ENCODE assay signal across 1 cellular context in the genomic region with DNA sequence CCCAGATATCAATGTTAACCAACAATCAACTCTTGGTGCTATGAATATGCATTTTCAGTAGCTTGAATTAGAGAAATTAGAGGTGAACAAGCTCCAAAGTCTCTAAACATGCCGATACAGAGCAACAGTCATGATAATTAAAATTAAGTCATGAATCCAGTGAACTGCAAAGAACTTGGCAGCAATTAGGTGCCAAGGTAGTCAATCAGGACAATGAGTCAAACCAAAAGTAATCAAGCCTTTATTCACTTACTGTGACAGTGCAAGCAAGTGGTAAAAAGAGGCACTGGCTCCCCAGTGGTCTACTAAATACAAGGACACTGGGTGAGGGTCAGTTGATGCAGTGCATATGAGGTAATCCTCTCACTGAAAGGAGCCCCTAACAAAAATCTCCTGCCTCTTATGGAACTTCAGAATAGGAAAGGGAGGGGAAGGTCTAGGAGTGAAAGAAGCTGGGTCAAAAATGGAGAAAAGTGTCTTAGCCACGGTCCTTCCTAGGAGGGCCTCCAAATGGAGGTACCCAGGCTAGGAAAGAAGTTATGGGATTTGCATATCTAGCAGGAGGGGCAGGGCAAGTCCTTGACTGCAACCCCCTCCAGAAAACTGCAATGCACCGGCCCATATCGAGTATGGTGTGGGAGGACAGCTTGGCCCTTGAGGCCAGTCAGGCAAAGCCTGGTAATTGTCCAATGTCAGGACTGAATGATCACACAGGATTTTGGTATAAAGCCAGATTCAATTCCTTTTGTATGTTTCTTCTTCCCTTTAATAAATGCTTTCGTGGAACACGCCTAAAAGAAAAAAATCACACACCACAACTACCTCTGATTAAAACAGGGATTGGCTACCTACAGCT.
TF ChIP-seq lines count a peak whose summit lies in the region.

No MANE protein-coding gene starts in this region.

TF ChIP-seq in SK-N-SH treated with all-trans-retinoic acid at 6 μM for 48 hours, 23 proteins besides CTCF, POLR2A, EP300 and RAD21 (continued from another document):
- TF ChIP-seq, protein P1, sequence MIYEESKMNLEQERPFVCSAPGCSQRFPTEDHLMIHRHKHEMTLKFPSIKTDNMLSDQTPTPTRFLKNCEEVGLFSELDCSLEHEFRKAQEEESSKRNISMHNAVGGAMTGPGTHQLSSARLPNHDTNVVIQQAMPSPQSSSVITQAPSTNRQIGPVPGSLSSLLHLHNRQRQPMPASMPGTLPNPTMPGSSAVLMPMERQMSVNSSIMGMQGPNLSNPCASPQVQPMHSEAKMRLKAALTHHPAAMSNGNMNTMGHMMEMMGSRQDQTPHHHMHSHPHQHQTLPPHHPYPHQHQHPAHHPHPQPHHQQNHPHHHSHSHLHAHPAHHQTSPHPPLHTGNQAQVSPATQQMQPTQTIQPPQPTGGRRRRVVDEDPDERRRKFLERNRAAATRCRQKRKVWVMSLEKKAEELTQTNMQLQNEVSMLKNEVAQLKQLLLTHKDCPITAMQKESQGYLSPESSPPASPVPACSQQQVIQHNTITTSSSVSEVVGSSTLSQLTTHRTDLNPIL (CRISPR knock-in tag; IDR thresholded peaks at IDR 0.05; ENCODE audit: low read depth) = no peak
- TF ChIP-seq, protein P2, sequence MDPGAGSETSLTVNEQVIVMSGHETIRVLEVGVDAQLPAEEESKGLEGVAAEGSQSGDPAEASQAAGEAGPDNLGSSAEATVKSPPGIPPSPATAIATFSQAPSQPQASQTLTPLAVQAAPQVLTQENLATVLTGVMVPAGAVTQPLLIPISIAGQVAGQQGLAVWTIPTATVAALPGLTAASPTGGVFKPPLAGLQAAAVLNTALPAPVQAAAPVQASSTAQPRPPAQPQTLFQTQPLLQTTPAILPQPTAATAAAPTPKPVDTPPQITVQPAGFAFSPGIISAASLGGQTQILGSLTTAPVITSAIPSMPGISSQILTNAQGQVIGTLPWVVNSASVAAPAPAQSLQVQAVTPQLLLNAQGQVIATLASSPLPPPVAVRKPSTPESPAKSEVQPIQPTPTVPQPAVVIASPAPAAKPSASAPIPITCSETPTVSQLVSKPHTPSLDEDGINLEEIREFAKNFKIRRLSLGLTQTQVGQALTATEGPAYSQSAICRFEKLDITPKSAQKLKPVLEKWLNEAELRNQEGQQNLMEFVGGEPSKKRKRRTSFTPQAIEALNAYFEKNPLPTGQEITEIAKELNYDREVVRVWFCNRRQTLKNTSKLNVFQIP (CRISPR knock-in tag; IDR thresholded peaks at IDR 0.05; ENCODE audit: borderline replicate concordance, low read depth) = no peak
- TF ChIP-seq ZFP3 (CRISPR knock-in tag; IDR thresholded peaks at IDR 0.05) = no peak
- TF ChIP-seq ZNF565 (CRISPR knock-in tag; conservative IDR thresholded peaks at IDR 0.05; ENCODE audit: low read depth) = no peak
- TF ChIP-seq ESRRG (CRISPR knock-in tag; IDR thresholded peaks at IDR 0.05) = no peak
- no peak for TF ChIP-seq ZNF8 (CRISPR knock-in tag; IDR thresholded peaks at IDR 0.05)
- TF ChIP-seq BACH2 (CRISPR knock-in tag; IDR thresholded peaks at IDR 0.05; ENCODE audit: borderline replicate concordance) = no peak
- TF ChIP-seq SNAI2 (CRISPR knock-in tag; IDR thresholded peaks at IDR 0.05) = no peak
- TF ChIP-seq RARB (CRISPR knock-in tag; IDR thresholded peaks at IDR 0.05) = no peak
- TF ChIP-seq OSR1 (CRISPR knock-in tag; IDR thresholded peaks at IDR 0.05) = no peak
- no peak for TF ChIP-seq GLIS3 (CRISPR knock-in tag; IDR thresholded peaks at IDR 0.05)
- no peak for TF ChIP-seq PPARA (CRISPR knock-in tag; IDR thresholded peaks at IDR 0.05; ENCODE audit: borderline replicate concordance)
- TF ChIP-seq, protein P3, sequence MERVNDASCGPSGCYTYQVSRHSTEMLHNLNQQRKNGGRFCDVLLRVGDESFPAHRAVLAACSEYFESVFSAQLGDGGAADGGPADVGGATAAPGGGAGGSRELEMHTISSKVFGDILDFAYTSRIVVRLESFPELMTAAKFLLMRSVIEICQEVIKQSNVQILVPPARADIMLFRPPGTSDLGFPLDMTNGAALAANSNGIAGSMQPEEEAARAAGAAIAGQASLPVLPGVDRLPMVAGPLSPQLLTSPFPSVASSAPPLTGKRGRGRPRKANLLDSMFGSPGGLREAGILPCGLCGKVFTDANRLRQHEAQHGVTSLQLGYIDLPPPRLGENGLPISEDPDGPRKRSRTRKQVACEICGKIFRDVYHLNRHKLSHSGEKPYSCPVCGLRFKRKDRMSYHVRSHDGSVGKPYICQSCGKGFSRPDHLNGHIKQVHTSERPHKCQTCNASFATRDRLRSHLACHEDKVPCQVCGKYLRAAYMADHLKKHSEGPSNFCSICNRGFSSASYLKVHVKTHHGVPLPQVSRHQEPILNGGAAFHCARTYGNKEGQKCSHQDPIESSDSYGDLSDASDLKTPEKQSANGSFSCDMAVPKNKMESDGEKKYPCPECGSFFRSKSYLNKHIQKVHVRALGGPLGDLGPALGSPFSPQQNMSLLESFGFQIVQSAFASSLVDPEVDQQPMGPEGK (CRISPR knock-in tag; IDR thresholded peaks at IDR 0.05; ENCODE audit: borderline replicate concordance) = no peak
- no peak for TF ChIP-seq ISL1 (CRISPR knock-in tag; IDR thresholded peaks at IDR 0.05)
- TF ChIP-seq, protein P4, sequence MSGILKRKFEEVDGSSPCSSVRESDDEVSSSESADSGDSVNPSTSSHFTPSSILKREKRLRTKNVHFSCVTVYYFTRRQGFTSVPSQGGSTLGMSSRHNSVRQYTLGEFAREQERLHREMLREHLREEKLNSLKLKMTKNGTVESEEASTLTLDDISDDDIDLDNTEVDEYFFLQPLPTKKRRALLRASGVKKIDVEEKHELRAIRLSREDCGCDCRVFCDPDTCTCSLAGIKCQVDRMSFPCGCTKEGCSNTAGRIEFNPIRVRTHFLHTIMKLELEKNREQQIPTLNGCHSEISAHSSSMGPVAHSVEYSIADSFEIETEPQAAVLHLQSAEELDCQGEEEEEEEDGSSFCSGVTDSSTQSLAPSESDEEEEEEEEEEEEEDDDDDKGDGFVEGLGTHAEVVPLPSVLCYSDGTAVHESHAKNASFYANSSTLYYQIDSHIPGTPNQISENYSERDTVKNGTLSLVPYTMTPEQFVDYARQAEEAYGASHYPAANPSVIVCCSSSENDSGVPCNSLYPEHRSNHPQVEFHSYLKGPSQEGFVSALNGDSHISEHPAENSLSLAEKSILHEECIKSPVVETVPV (CRISPR knock-in tag; IDR thresholded peaks at IDR 0.05) = no peak
